Comparison of ENCODE assay signal across 15 cellular contexts in the genomic region with DNA sequence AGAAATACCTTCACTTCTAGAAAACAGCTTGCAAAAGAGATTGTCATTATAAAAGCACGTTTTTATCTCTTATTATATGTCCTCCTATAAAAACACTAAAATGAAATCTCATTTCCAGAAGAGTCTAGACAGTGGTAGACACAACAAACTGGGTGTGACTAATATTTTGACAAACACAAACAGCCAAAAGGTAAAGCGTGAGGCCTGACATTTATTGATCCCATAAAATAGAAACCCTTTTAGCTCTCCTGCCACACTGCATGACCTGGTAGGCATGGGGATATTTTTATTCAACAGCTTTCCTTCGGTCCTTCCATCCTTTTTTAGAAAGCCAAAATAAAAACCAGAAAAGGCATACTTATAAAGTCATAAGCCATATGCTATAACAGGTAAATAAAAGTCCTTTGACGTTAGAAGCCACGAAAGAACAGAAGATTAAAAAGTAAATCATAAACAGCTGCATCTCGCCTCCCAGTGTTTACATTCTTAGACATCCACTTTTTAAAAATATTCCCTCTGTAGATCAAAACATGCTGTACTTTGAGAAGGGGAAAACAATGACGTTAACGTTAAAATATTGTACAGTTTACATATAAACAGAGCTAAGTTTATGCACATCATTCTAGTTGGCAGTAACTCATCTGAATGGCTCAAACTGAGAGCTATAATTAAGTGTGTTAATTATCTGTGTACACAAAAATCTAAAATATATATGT. TPM values are rescaled to one million over a fixed set of nuclear protein-coding genes. Genes with fewer than 3 reads are reported as not detected.
DNase-seq lines count a peak whose midpoint lies in the region; ATAC-seq, FAIRE-seq and TF ChIP-seq lines count a peak whose summit lies in the region.
"Had no signal": no experiment of that assay in that cellular context is flagged by ENCODE, and none has a peak within 500 bp of the region (broad histone marks: within the 10 kb centered on the region; RNA-seq: fewer than 3 reads in every experiment).

No MANE protein-coding gene starts in this region.

- no peaks in the 10 kb centered on the region for H3K9me2 ChIP-seq in hepatocyte (replicated peaks; ENCODE audit: insufficient read depth)
- H3K9me2 ChIP-seq: SK-N-SH had no signal

- H3K79me2 ChIP-seq in hepatocyte: peaks cover 82% of the 10 kb centered on the region

- H3K4me1 ChIP-seq in HEK293 (ENCODE audit: control insufficient read depth, insufficient read depth, low read length) (peaks cover 36% of the 10 kb centered on the region), hepatocyte (ENCODE audit: insufficient read depth) (peaks cover 36% of the 10 kb centered on the region), suprapubic skin (peaks cover 32% of the 10 kb centered on the region)

- FAIRE-seq in RCC 7860 (lab: Jason Lieb, UNC): no peak
- FAIRE-seq: HTR-8/SVneo had no signal

- H4K20me1 ChIP-seq in hepatocyte (ENCODE audit: insufficient read depth, poor library complexity, severe bottlenecking): no peaks in the 10 kb centered on the region

- H3K27me3 ChIP-seq in hepatocyte: no peaks in the 10 kb centered on the region
- H3K27me3 ChIP-seq in suprapubic skin: no peaks in the 10 kb centered on the region

- H3K4me3 ChIP-seq in HEK293 (ENCODE audit: low read depth, low read length) (no peak overlapping the region), hepatocyte (no peak overlapping the region), suprapubic skin (no peak overlapping the region)

- WGBS in hepatocyte (ENCODE audit: low lambda C conversion rate, missing lambda C conversion rate): 36% methylated on average over 8 of the region's 8 CpGs
- WGBS in suprapubic skin: 47% methylated on average over 8 of the region's 8 CpGs

- no peak overlapping the region for H2AFZ ChIP-seq in hepatocyte

- H3K36me3 ChIP-seq in HEK293 (ENCODE audit: control insufficient read depth in 2 of 2, insufficient read depth in 1 of 2, low read length in 2 of 2) (no peaks in the 10 kb centered on the region), hepatocyte (replicated peaks; ENCODE audit: insufficient read depth, low read depth) (no peaks in the 10 kb centered on the region), suprapubic skin (no peaks in the 10 kb centered on the region)

- CTCF ChIA-PET in HEK293 (lab: Yijun Ruan, JAX): interaction anchor here (0.8 to 1.4 kb wide), 3 partner anchors 13 to 539 kb away, joined by 3 to 6 read pairs (median 4); no protein-coding TSS in a partner anchor

- no peak for TF ChIP-seq EP300 in suprapubic skin (IDR thresholded peaks at IDR 0.05)

- peak overlapping the region; percentile 45 for H3K4me2 ChIP-seq in hepatocyte
- H3K4me2 ChIP-seq: SK-N-SH had no signal

- no peak for TF ChIP-seq CTCF in HEK293 (tag by site-specific recombination; IDR thresholded peaks at IDR 0.05)
- TF ChIP-seq CTCF in hepatocyte (IDR thresholded peaks at IDR 0.05; ENCODE audit: poor library complexity): no peak
- no peak for TF ChIP-seq CTCF in suprapubic skin (IDR thresholded peaks at IDR 0.05)

- DNase-seq in brain pericyte (ENCODE audit: low read depth, low spot score) (peak; percentile 41), hepatocyte (ENCODE audit: low spot score) (no peak), suprapubic skin (ENCODE audit: low spot score in 2 of 2) (no peak), RCC 7860 (ENCODE audit: low spot score) (no peak)
- DNase-seq in activated CD8-positive, alpha-beta memory T cell treated with anti-CD3 and anti-CD28 coated beads, Interleukin-2, amount 50 U/mL, for 48 hours: no peak
- DNase-seq: activated B cell treated with CpG ODN at 0.5 μM for 24 hours; activated CD8-positive, alpha-beta memory T cell treated with anti-CD3 and anti-CD28 coated beads, Interleukin-2, amount 50 U/mL, for 4 hours; NCI-H1092 treated with DMSO at 0.1 percent for 48 hours; posterior cingulate gyrus; SK-N-SH; stimulated activated CD4-positive, alpha-beta T cell treated with anti-CD3 and anti-CD28 coated beads, Interleukin-4, amount 100 ng/mL, for 1 hour; stimulated activated naive CD4-positive, alpha-beta T cell treated with Interleukin-2 at 50 U/mL for 16 hours had no signal

- no peaks in the 10 kb centered on the region for H3K9me3 ChIP-seq in HEK293 (ENCODE audit: control insufficient read depth, insufficient read depth, low read depth, low read length)
- no peaks in the 10 kb centered on the region for H3K9me3 ChIP-seq in hepatocyte (ENCODE audit: low read depth)
- no peaks in the 10 kb centered on the region for H3K9me3 ChIP-seq in suprapubic skin
- H3K9me3 ChIP-seq: SK-N-SH had no signal

- POLR2A ChIA-PET in HEK293 (lab: Yijun Ruan, JAX): interaction anchor here (1.1 to 1.4 kb wide), 2 partner anchors 10 to 18 kb away, joined by 4 to 5 read pairs; no protein-coding TSS in a partner anchor

- ATAC-seq in HG02623 (IDR thresholded peaks at IDR 0.05; ENCODE audit: unreplicated experiment): no peak

- no peak for TF ChIP-seq POLR2A in suprapubic skin (IDR thresholded peaks at IDR 0.05)

- H3K27ac ChIP-seq in HEK293 (ENCODE audit: extremely low read depth, low read depth, low read length) (peak overlapping the region; percentile 51; the same call in 1 of the 2 replicates), hepatocyte (peak overlapping the region; percentile 86), suprapubic skin (peak overlapping the region; percentile 65)

TF ChIP-seq in HEK293, 187 proteins besides CTCF, POLR2A, EP300 and RAD21:
- peak; percentile 52 for TF ChIP-seq SP7 (tag by site-specific recombination; IDR thresholded peaks at IDR 0.05)
- TF ChIP-seq, protein P1, sequence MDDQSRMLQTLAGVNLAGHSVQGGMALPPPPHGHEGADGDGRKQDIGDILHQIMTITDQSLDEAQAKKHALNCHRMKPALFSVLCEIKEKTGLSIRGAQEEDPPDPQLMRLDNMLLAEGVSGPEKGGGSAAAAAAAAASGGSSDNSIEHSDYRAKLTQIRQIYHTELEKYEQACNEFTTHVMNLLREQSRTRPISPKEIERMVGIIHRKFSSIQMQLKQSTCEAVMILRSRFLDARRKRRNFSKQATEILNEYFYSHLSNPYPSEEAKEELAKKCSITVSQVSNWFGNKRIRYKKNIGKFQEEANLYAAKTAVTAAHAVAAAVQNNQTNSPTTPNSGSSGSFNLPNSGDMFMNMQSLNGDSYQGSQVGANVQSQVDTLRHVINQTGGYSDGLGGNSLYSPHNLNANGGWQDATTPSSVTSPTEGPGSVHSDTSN (CRISPR knock-in tag; IDR thresholded peaks at IDR 0.05): no peak
- peak; percentile 19; the same call in 1 of the 2 replicates for TF ChIP-seq FEZF1 (tag by site-specific recombination; IDR thresholded peaks at IDR 0.05)

RNA-seq across cellular contexts. Expression of a gene that starts 44.6 kb away (rescaled TPM):
- total RNA-seq in hepatocyte (20.1 and 25.6 TPM in 2 replicates), suprapubic skin (10 to 100 TPM; 18.4 to 40.7 (median 28.1) TPM)
- polyA plus RNA-seq in hepatocyte: 10.9 and 12.5 TPM in 2 replicates
